16 cellular contexts compared by ENCODE assay signal in the genomic region with DNA sequence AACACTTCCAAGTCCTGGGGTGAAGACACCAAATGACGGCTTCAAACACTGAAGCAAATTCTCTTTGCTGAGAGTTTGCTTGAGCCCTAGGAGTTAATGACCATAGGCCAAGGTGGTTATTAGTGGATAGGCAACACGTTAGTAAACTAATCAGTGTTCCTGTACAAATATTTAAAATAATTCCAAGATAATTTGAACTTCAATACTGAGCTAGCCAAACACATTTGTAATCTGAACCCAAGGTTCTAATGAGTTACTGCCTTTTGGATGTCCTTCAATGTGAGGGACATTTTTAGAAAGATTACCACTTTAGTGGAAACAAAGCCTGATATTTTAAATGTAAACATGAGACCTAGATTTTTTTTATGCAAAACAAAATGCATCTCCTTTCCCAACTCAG.
DNase-seq lines count a peak whose midpoint lies in the region; TF ChIP-seq lines count a peak whose summit lies in the region.
"Had no signal": no experiment of that assay in that cellular context is flagged by ENCODE, and none has a peak within 500 bp of the region (broad histone marks: within the 10 kb centered on the region; RNA-seq: fewer than 3 reads in every experiment).

No MANE protein-coding gene starts in this region.

- H3K4me1 Mint-ChIP-seq in nephron: peaks cover 20% of the 10 kb centered on the region
- H3K4me1 Mint-ChIP-seq: IgD-negative memory B cell had no signal

- H3K27ac Mint-ChIP-seq in nephron: peak overlapping the region; percentile 17 to 68 (median 39)
- H3K27ac Mint-ChIP-seq: IgD-negative memory B cell had no signal

- intact Hi-C loops in uterus (cut with DNase I; ENCODE audit: low total_unique reads): no loop called here

- no peaks in the 10 kb centered on the region for H3K9me3 ChIP-seq in uterus
- H3K9me3 ChIP-seq: HAP-1 had no signal

- H3K27me3 ChIP-seq in uterus: no peaks in the 10 kb centered on the region

- TF ChIP-seq CTCF in nephron (IDR thresholded peaks at IDR 0.05; ENCODE audit: unreplicated experiment in 3 of 3) (no peak), uterus (IDR thresholded peaks at IDR 0.05) (no peak)

- H3K27ac ChIP-seq in uterus: peak overlapping the region; percentile 67 to 71

- H3K36me3 ChIP-seq in uterus: no peaks in the 10 kb centered on the region
- H3K36me3 ChIP-seq: HAP-1 had no signal

- no peak overlapping the region for H3K4me3 Mint-ChIP-seq in nephron
- H3K4me3 Mint-ChIP-seq: IgD-negative memory B cell had no signal

- H3K4me3 ChIP-seq in uterus: no peak overlapping the region
- H3K4me3 ChIP-seq: HAP-1 had no signal

- peaks cover 7% of the 10 kb centered on the region for H3K9me3 Mint-ChIP-seq in nephron
- H3K9me3 Mint-ChIP-seq: IgD-negative memory B cell had no signal

- peaks cover 0 to 10% of the 10 kb centered on the region in 2 donors for H3K4me1 ChIP-seq in uterus

- H3K27me3 Mint-ChIP-seq in nephron (ENCODE audit: low read depth): peaks cover 6% of the 10 kb centered on the region

- H3K36me3 Mint-ChIP-seq in nephron (ENCODE audit: low read depth): no peaks in the 10 kb centered on the region
- H3K36me3 Mint-ChIP-seq: IgD-negative memory B cell had no signal

- DNase-seq in NCI-H1092 treated with DMSO at 0.1 percent for 48 hours (lab: John Stamatoyannopoulos, UW): peak; percentile 22
- DNase-seq in NCI-H1092 (lab: John Stamatoyannopoulos, UW): no peak
- DNase-seq in NCI-H748 treated with DMSO at 0.1 percent for 48 hours (lab: John Stamatoyannopoulos, UW): peak; percentile 65
- no peak for DNase-seq in uterus
- DNase-seq in NK-92 (lab: John Stamatoyannopoulos, UW; ENCODE audit: unreplicated experiment): no peak
- no peak for DNase-seq in HuH-7 (ENCODE audit: low spot score)
- DNase-seq in NCI-H2227 treated with DMSO at 0.1 percent for 48 hours (lab: John Stamatoyannopoulos, UW): no peak
- DNase-seq: 8988T, C1 segment of cervical spinal cord, MV-4-11, NCI-H187, NCI-H2171 treated with DMSO at 0.1 percent for 48 hours, NCI-H510A had no signal

- no peak for TF ChIP-seq POLR2A in uterus (IDR thresholded peaks at IDR 0.05)

Comparison
In these comparisons a context has a peak if more than half of its experiments do, and no peak if none do; other contexts are left out.
1. DNase-seq: peak in NCI-H1092 treated with DMSO at 0.1 percent for 48 hours (single experiment) and NCI-H748 treated with DMSO at 0.1 percent for 48 hours (single experiment); none in NCI-H1092 (single experiment), uterus (0 of 2), NK-92 (single experiment), HuH-7 (single experiment) and NCI-H2227 treated with DMSO at 0.1 percent for 48 hours (single experiment).